Comparison of ENCODE assay signal across 2 cellular contexts in the genomic region with DNA sequence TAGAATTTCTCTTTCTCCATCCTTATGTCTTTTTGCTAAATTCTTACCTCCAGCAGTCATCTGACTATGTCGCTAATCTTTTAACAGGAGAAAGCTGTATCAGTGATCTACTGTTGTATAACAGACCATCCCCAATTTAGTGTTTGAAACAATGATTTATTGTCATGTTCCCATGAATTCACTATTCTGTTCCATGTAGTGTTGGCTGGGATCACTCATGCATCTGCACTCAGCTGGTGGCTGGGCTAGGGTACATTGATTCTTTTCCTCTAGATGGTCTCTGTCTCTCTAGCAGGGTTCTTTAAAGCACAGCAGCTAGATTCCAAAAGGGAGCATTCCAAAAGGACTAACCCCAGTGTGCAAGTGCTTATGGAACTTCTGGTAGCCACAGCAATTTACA.
TF ChIP-seq lines count a peak whose summit lies in the region.

No MANE protein-coding gene starts in this region.

TF ChIP-seq in WTC11, 78 proteins besides CTCF, POLR2A, EP300 and RAD21 (continued from another document):
- TF ChIP-seq, protein P1, sequence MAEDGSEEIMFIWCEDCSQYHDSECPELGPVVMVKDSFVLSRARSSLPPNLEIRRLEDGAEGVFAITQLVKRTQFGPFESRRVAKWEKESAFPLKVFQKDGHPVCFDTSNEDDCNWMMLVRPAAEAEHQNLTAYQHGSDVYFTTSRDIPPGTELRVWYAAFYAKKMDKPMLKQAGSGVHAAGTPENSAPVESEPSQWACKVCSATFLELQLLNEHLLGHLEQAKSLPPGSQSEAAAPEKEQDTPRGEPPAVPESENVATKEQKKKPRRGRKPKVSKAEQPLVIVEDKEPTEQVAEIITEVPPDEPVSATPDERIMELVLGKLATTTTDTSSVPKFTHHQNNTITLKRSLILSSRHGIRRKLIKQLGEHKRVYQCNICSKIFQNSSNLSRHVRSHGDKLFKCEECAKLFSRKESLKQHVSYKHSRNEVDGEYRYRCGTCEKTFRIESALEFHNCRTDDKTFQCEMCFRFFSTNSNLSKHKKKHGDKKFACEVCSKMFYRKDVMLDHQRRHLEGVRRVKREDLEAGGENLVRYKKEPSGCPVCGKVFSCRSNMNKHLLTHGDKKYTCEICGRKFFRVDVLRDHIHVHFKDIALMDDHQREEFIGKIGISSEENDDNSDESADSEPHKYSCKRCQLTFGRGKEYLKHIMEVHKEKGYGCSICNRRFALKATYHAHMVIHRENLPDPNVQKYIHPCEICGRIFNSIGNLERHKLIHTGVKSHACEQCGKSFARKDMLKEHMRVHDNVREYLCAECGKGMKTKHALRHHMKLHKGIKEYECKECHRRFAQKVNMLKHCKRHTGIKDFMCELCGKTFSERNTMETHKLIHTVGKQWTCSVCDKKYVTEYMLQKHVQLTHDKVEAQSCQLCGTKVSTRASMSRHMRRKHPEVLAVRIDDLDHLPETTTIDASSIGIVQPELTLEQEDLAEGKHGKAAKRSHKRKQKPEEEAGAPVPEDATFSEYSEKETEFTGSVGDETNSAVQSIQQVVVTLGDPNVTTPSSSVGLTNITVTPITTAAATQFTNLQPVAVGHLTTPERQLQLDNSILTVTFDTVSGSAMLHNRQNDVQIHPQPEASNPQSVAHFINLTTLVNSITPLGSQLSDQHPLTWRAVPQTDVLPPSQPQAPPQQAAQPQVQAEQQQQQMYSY (CRISPR knock-in tag; IDR thresholded peaks at IDR 0.05): no peak
- TF ChIP-seq SOX15 (CRISPR knock-in tag; IDR thresholded peaks at IDR 0.05): no peak

TF ChIP-seq in H1, 55 proteins besides CTCF, POLR2A, EP300 and RAD21 (continued from another document):
- TF ChIP-seq CHD7 (IDR thresholded peaks at IDR 0.05; ENCODE audit: insufficient replicate concordance, low read length) (no peak), CTBP2 (IDR thresholded peaks at IDR 0.05; ENCODE audit: borderline replicate concordance, insufficient read depth, insufficient read length, low read length) (no peak), SP4 (IDR thresholded peaks at IDR 0.05; ENCODE audit: low read length) (no peak), TAF7 (optimal IDR thresholded peaks at IDR 0.05; ENCODE audit: borderline replicate concordance, low read depth, low read length) (no peak), JUN (IDR thresholded peaks at IDR 0.05; ENCODE audit: low read depth, low read length) (no peak), CEBPB (IDR thresholded peaks at IDR 0.05; ENCODE audit: low read depth, low read length) (no peak), JUND (IDR thresholded peaks at IDR 0.05; ENCODE audit: low read length) (no peak), KDM5A (IDR thresholded peaks at IDR 0.05; ENCODE audit: low read length) (no peak)
- TF ChIP-seq, protein P2, sequence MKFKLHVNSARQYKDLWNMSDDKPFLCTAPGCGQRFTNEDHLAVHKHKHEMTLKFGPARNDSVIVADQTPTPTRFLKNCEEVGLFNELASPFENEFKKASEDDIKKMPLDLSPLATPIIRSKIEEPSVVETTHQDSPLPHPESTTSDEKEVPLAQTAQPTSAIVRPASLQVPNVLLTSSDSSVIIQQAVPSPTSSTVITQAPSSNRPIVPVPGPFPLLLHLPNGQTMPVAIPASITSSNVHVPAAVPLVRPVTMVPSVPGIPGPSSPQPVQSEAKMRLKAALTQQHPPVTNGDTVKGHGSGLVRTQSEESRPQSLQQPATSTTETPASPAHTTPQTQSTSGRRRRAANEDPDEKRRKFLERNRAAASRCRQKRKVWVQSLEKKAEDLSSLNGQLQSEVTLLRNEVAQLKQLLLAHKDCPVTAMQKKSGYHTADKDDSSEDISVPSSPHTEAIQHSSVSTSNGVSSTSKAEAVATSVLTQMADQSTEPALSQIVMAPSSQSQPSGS (IDR thresholded peaks at IDR 0.05; ENCODE audit: low read length): no peak
- TF ChIP-seq, protein P3, sequence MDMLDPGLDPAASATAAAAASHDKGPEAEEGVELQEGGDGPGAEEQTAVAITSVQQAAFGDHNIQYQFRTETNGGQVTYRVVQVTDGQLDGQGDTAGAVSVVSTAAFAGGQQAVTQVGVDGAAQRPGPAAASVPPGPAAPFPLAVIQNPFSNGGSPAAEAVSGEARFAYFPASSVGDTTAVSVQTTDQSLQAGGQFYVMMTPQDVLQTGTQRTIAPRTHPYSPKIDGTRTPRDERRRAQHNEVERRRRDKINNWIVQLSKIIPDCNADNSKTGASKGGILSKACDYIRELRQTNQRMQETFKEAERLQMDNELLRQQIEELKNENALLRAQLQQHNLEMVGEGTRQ (IDR thresholded peaks at IDR 0.05; ENCODE audit: low read length): no peak
